Comparison of ENCODE assay signal across 1 cellular context in genomic region chr2:191013876-191014652, GRCh38.
TF ChIP-seq lines count a peak whose summit lies in the region.

Gene STAT1, minus strand, starts transcription at chr2:191014171. Its CDS starts 4,168 bp downstream, at chr2:191010003.

TF ChIP-seq in HepG2, 621 proteins besides CTCF, POLR2A, EP300 and RAD21 (continued from another document and continues in another):
- TF ChIP-seq, protein P1, sequence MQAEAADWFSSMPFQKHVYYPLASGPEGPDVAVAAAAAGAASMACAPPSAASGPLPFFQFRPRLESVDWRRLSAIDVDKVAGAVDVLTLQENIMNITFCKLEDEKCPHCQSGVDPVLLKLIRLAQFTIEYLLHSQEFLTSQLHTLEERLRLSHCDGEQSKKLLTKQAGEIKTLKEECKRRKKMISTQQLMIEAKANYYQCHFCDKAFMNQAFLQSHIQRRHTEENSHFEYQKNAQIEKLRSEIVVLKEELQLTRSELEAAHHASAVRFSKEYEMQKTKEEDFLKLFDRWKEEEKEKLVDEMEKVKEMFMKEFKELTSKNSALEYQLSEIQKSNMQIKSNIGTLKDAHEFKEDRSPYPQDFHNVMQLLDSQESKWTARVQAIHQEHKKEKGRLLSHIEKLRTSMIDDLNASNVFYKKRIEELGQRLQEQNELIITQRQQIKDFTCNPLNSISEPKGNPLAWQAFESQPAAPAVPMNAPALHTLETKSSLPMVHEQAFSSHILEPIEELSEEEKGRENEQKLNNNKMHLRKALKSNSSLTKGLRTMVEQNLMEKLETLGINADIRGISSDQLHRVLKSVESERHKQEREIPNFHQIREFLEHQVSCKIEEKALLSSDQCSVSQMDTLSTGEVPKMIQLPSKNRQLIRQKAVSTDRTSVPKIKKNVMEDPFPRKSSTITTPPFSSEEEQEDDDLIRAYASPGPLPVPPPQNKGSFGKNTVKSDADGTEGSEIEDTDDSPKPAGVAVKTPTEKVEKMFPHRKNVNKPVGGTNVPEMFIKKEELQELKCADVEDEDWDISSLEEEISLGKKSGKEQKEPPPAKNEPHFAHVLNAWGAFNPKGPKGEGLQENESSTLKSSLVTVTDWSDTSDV (CRISPR knock-in tag; IDR thresholded peaks at IDR 0.05): 0 out of 2 replicates have a peak, but pooled peaks have one; percentile 6
- TF ChIP-seq ONECUT2 (CRISPR knock-in tag; IDR thresholded peaks at IDR 0.05) (no peak), ZNF788 (CRISPR knock-in tag; IDR thresholded peaks at IDR 0.05; ENCODE audit: borderline replicate concordance) (peak; percentile 83), ZFP82 (CRISPR knock-in tag; IDR thresholded peaks at IDR 0.05; ENCODE audit: borderline replicate concordance) (peak; percentile 97), CHCHD3 (CRISPR knock-in tag; IDR thresholded peaks at IDR 0.05) (peak; percentile 98), MXI1 (IDR thresholded peaks at IDR 0.05; ENCODE audit: borderline replicate concordance, low read depth, low read length) (peak; percentile 97; the same call in 2 of the 3 replicates), ZNF343 (CRISPR knock-in tag; IDR thresholded peaks at IDR 0.05) (peak; percentile 97), ZNF274 (CRISPR knock-in tag; IDR thresholded peaks at IDR 0.05) (peak; percentile 95), AKAP8 (CRISPR knock-in tag; IDR thresholded peaks at IDR 0.05) (peak; percentile 87; the same call in 1 of the 2 replicates), SMC3 (IDR thresholded peaks at IDR 0.05; ENCODE audit: low read length) (no peak), ARID5B (CRISPR knock-in tag; IDR thresholded peaks at IDR 0.05) (peak; percentile 92), NFIB (CRISPR knock-in tag; IDR thresholded peaks at IDR 0.05; ENCODE audit: borderline replicate concordance) (0 out of 2 replicates have a peak, but pooled peaks have one; percentile 9), HNRNPK (IDR thresholded peaks at IDR 0.05; ENCODE audit: low read depth, low read length, poor library complexity, severe bottlenecking) (peak; percentile 93), ZBTB26 (CRISPR knock-in tag; IDR thresholded peaks at IDR 0.05; ENCODE audit: borderline replicate concordance) (peak; percentile 94), ZNF451 (CRISPR knock-in tag; IDR thresholded peaks at IDR 0.05) (peak; percentile 84; the same call in 1 of the 2 replicates), ZNF10 (CRISPR knock-in tag; IDR thresholded peaks at IDR 0.05; ENCODE audit: borderline replicate concordance, low read depth) (no peak), NCOR1 (IDR thresholded peaks at IDR 0.05; ENCODE audit: borderline replicate concordance, low read length) (peak; percentile 83; the same call in 1 of the 2 replicates), SRF (IDR thresholded peaks at IDR 0.05; ENCODE audit: low read depth, low read length) (peak; percentile 50), REL (CRISPR knock-in tag; conservative IDR thresholded peaks at IDR 0.05) (0 out of 2 replicates have a peak, but pooled peaks have one; percentile 33), ZNF792 (CRISPR knock-in tag; IDR thresholded peaks at IDR 0.05) (peak; percentile 95), MYC (CRISPR knock-in tag; IDR thresholded peaks at IDR 0.05; ENCODE audit: borderline replicate concordance) (peak; percentile 99), SALL2 (CRISPR knock-in tag; IDR thresholded peaks at IDR 0.05) (no peak; the same call in none of the 2 replicates), ZKSCAN1 (IDR thresholded peaks at IDR 0.05; ENCODE audit: low read length) (peak; percentile 39; the same call in 1 of the 2 replicates), POLR2AphosphoS2 (IDR thresholded peaks at IDR 0.05; ENCODE audit: low read depth, low read length) (no peak), SRSF1 (optimal IDR thresholded peaks at IDR 0.05; ENCODE audit: low read depth, low read length) (peak; percentile 100), ZNF562 (CRISPR knock-in tag; IDR thresholded peaks at IDR 0.05; ENCODE audit: borderline replicate concordance) (no peak), HNRNPL (IDR thresholded peaks at IDR 0.05; ENCODE audit: low read depth, low read length) (peak; percentile 43; the same call in 1 of the 2 replicates), HDAC1 (CRISPR knock-in tag; IDR thresholded peaks at IDR 0.05) (peak; percentile 100), MED13 (CRISPR knock-in tag; IDR thresholded peaks at IDR 0.05) (peak; percentile 85), SUZ12 (IDR thresholded peaks at IDR 0.05; ENCODE audit: low read depth, low read length) (no peak), SP2 (CRISPR knock-in tag; IDR thresholded peaks at IDR 0.05) (peak; percentile 84), PTBP1 (IDR thresholded peaks at IDR 0.05; ENCODE audit: low read depth, low read length, poor library complexity, severe bottlenecking) (peak; percentile 82), CBX1 (IDR thresholded peaks at IDR 0.05; ENCODE audit: low read depth) (peak; percentile 96), ZNF263 (CRISPR knock-in tag; IDR thresholded peaks at IDR 0.05) (peak; percentile 9; the same call in 1 of the 2 replicates), ZNF678 (CRISPR knock-in tag; IDR thresholded peaks at IDR 0.05) (peak; percentile 96), ZNF432 (CRISPR knock-in tag; IDR thresholded peaks at IDR 0.05; ENCODE audit: borderline replicate concordance) (no peak), ZBTB1 (CRISPR knock-in tag; IDR thresholded peaks at IDR 0.05; ENCODE audit: borderline replicate concordance) (no peak), KIAA2018 (CRISPR knock-in tag; IDR thresholded peaks at IDR 0.05; ENCODE audit: borderline replicate concordance) (peak; percentile 96), ZNF616 (CRISPR knock-in tag; IDR thresholded peaks at IDR 0.05; ENCODE audit: low read depth) (no peak), KLF15 (CRISPR knock-in tag; IDR thresholded peaks at IDR 0.05; ENCODE audit: borderline replicate concordance) (peak; percentile 83; the same call in 1 of the 2 replicates), JUNB (CRISPR knock-in tag; IDR thresholded peaks at IDR 0.05; ENCODE audit: borderline replicate concordance) (no peak), ZNF598 (CRISPR knock-in tag; IDR thresholded peaks at IDR 0.05; ENCODE audit: borderline replicate concordance) (peak; percentile 87), MTF2 (CRISPR knock-in tag; IDR thresholded peaks at IDR 0.05; ENCODE audit: borderline replicate concordance) (peak; percentile 85; the same call in 1 of the 2 replicates), NCOA5 (CRISPR knock-in tag; IDR thresholded peaks at IDR 0.05) (no peak)
- TF ChIP-seq, protein P2, sequence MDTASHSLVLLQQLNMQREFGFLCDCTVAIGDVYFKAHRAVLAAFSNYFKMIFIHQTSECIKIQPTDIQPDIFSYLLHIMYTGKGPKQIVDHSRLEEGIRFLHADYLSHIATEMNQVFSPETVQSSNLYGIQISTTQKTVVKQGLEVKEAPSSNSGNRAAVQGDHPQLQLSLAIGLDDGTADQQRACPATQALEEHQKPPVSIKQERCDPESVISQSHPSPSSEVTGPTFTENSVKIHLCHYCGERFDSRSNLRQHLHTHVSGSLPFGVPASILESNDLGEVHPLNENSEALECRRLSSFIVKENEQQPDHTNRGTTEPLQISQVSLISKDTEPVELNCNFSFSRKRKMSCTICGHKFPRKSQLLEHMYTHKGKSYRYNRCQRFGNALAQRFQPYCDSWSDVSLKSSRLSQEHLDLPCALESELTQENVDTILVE (CRISPR knock-in tag; IDR thresholded peaks at IDR 0.05): peak; percentile 72; the same call in 1 of the 2 replicates
- TF ChIP-seq, protein P3, sequence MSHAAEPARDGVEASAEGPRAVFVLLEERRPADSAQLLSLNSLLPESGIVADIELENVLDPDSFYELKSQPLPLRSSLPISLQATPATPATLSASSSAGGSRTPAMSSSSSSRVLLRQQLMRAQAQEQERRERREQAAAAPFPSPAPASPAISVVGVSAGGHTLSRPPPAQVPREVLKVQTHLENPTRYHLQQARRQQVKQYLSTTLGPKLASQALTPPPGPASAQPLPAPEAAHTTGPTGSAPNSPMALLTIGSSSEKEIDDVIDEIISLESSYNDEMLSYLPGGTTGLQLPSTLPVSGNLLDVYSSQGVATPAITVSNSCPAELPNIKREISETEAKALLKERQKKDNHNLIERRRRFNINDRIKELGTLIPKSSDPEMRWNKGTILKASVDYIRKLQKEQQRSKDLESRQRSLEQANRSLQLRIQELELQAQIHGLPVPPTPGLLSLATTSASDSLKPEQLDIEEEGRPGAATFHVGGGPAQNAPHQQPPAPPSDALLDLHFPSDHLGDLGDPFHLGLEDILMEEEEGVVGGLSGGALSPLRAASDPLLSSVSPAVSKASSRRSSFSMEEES (CRISPR knock-in tag; IDR thresholded peaks at IDR 0.05): peak; percentile 98
- TF ChIP-seq, protein P4, sequence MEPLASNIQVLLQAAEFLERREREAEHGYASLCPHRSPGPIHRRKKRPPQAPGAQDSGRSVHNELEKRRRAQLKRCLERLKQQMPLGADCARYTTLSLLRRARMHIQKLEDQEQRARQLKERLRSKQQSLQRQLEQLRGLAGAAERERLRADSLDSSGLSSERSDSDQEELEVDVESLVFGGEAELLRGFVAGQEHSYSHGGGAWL (CRISPR knock-in tag; IDR thresholded peaks at IDR 0.05): peak; percentile 99
